Comparison of ENCODE assay signal across 9 cellular contexts in genomic region chrX:30735839-30736238, GRCh38.
DNase-seq lines count a peak whose midpoint lies in the region; ATAC-seq, FAIRE-seq and TF ChIP-seq lines count a peak whose summit lies in the region.
"Had no signal": no experiment of that assay in that cellular context is flagged by ENCODE, and none has a peak within 500 bp of the region (broad histone marks: within the 10 kb centered on the region; RNA-seq: fewer than 3 reads in every experiment).

No MANE protein-coding gene starts in this region.

- BruUV-seq in mammary epithelial cell (replicated peaks; lab: Mats Ljungman, UMichigan) (no TSS peak), HepG2 (replicated peaks; lab: Mats Ljungman, UMichigan) (no TSS peak)

- DNase-seq in NCI-H1694 (lab: John Stamatoyannopoulos, UW) (peak; percentile 40), mammary epithelial cell (peak; percentile 47), HepG2 (ENCODE audit: low spot score) (peak; percentile 53)
- peak; percentile 36 to 44 for DNase-seq in stimulated activated CD8-positive, alpha-beta memory T cell treated with anti-CD3 and anti-CD28 coated beads, Interleukin-15, amount 100 ng/mL, for 48 hours (ENCODE audit: low read depth in 2 of 2)

- H3K4me1 ChIP-seq in mammary epithelial cell (ENCODE audit: insufficient read depth, low read length) = no peaks in the 10 kb centered on the region
- H3K4me1 ChIP-seq in HepG2 (ENCODE audit: insufficient read depth, low read length) = no peaks in the 10 kb centered on the region
- H3K4me1 ChIP-seq: tibial artery had no signal

- 0 out of 2 replicates have a peak, but pooled peaks have one; percentile 42 for TF ChIP-seq RAD21 in HepG2 (CRISPR knock-in tag; IDR thresholded peaks at IDR 0.05)

- no peak overlapping the region for H3K27ac ChIP-seq in 22Rv1
- H3K27ac ChIP-seq in VCaP = no peak overlapping the region
- no peak overlapping the region for H3K27ac ChIP-seq in mammary epithelial cell (ENCODE audit: insufficient read depth, low read depth, low read length)
- no peak overlapping the region for H3K27ac ChIP-seq in HepG2 (ENCODE audit: extremely low read length, insufficient read depth, low read length)
- H3K27ac ChIP-seq: tibial artery had no signal

- WGBS in mammary epithelial cell (ENCODE audit: low coverage, missing lambda C conversion rate) = 2% methylated on average over 6 of the region's 6 CpGs
- 17% methylated on average over 4 of the region's 6 CpGs for WGBS in HepG2 (ENCODE audit: low lambda C conversion rate)

- no peak overlapping the region for H3K4me3 ChIP-seq in GM12875 (ENCODE audit: low read depth, low read length)
- H3K4me3 ChIP-seq in mammary epithelial cell (replicated peaks in 1 of 3; ENCODE audit: insufficient read depth in 1 of 3, low read depth in 2 of 3, low read length in 3 of 3) = no peak overlapping the region
- H3K4me3 ChIP-seq in HepG2 (replicated peaks in 1 of 3; ENCODE audit: insufficient read depth in 1 of 3, low read depth in 2 of 3, low read length in 3 of 3) = no peak overlapping the region
- H3K4me3 ChIP-seq: tibial artery had no signal

- no peaks in the 10 kb centered on the region for H3K9me3 ChIP-seq in mammary epithelial cell (replicated peaks; ENCODE audit: insufficient read depth, low read length)
- no peaks in the 10 kb centered on the region for H3K9me3 ChIP-seq in HepG2 (ENCODE audit: low read length)
- H3K9me3 ChIP-seq: tibial artery had no signal

- POLR2A ChIA-PET in HepG2 (lab: Yijun Ruan, JAX) = interaction anchor here (0.8 kb wide), 1 partner anchor 13 kb away, joined by 3 read pairs; no protein-coding TSS in a partner anchor

- no peak for TF ChIP-seq EP300 in HepG2 (IDR thresholded peaks at IDR 0.05; ENCODE audit: low read depth in 2 of 2, low read length in 2 of 2)
- TF ChIP-seq EP300 in HepG2 (CRISPR knock-in tag; IDR thresholded peaks at IDR 0.05; ENCODE audit: borderline replicate concordance) = no peak

- no peak overlapping the region for H2AFZ ChIP-seq in mammary epithelial cell (ENCODE audit: low read depth, low read length)
- H2AFZ ChIP-seq in HepG2 (ENCODE audit: low read length) = no peak overlapping the region

- in situ Hi-C loops in mammary epithelial cell (cut with MboI; ENCODE audit: low sequenced_read_pairs in 2 of 2) = loop anchor here (5.0 to 25.0 kb wide), 2 partner anchors 86 to 101 kb away; no protein-coding TSS in a partner anchor
- in situ Hi-C loops in HepG2 (cut with HindIII; ENCODE audit: extremely low pct_ligation_motif_present, low pct_unique_long_range_greater_than_20kb) = loop anchor here (10.0 kb wide), 1 partner anchor 89 kb away; no protein-coding TSS in a partner anchor

- intact Hi-C loops in mammary epithelial cell (cut with micrococcal nuclease) (loop anchor here (1.0 to 2.0 kb wide), 2 partner anchors 85 to 235 kb away; no protein-coding TSS in a partner anchor), HepG2 (cut with micrococcal nuclease; ENCODE audit: unreplicated experiment) (loop anchor here (2.0 kb wide), 1 partner anchor 85 kb away; no protein-coding TSS in a partner anchor)

- TF ChIP-seq POLR2A in HepG2 (IDR thresholded peaks at IDR 0.05; ENCODE audit: insufficient read depth in 1 of 2, low read depth in 2 of 2, low read length in 2 of 2) = no peak

- no peaks in the 10 kb centered on the region for H4K20me1 ChIP-seq in mammary epithelial cell (ENCODE audit: insufficient read depth, low read length)
- H4K20me1 ChIP-seq in HepG2 (ENCODE audit: insufficient read depth, low read length) = no peaks in the 10 kb centered on the region

- TF ChIP-seq CTCF in 22Rv1 (IDR thresholded peaks at IDR 0.05) = peak; percentile 76
- TF ChIP-seq CTCF in GM12875 (IDR thresholded peaks at IDR 0.05; ENCODE audit: borderline replicate concordance, insufficient read depth, low read depth, low read length) = peak; percentile 75
- TF ChIP-seq CTCF in VCaP (conservative IDR thresholded peaks at IDR 0.05) = peak; percentile 83
- TF ChIP-seq CTCF in mammary epithelial cell (conservative IDR thresholded peaks at IDR 0.05 in 1 of 2, IDR thresholded peaks at IDR 0.05 in 1 of 2; ENCODE audit: extremely low read depth in 1 of 2, insufficient read depth in 1 of 2, low read depth in 1 of 2, low read length in 2 of 2) = peak; percentile 90 to 92
- peak; percentile 75 for TF ChIP-seq CTCF in HepG2 (CRISPR knock-in tag; IDR thresholded peaks at IDR 0.05)

- H3K36me3 ChIP-seq in mammary epithelial cell (ENCODE audit: insufficient read depth, low read length) = no peaks in the 10 kb centered on the region
- no peaks in the 10 kb centered on the region for H3K36me3 ChIP-seq in HepG2 (replicated peaks in 1 of 2; ENCODE audit: control insufficient read depth in 1 of 2, insufficient read depth in 2 of 2, low read length in 2 of 2)
- H3K36me3 ChIP-seq: tibial artery had no signal

- H3K79me2 ChIP-seq in mammary epithelial cell (ENCODE audit: insufficient read depth, low read length) (no peaks in the 10 kb centered on the region), HepG2 (ENCODE audit: insufficient read depth, low read length) (no peaks in the 10 kb centered on the region)

- H3K4me2 ChIP-seq in mammary epithelial cell (ENCODE audit: insufficient read depth, low read depth, low read length) = peak overlapping the region; percentile 5
- H3K4me2 ChIP-seq in HepG2 (ENCODE audit: low read depth, low read length) = no peak overlapping the region

- H3K27me3 ChIP-seq in mammary epithelial cell (ENCODE audit: insufficient read depth, low read length) (peaks cover 2% of the 10 kb centered on the region), HepG2 (ENCODE audit: control insufficient read depth in 1 of 2, insufficient read depth in 2 of 2, low read length in 2 of 2) (no peaks in the 10 kb centered on the region)
- H3K27me3 ChIP-seq: tibial artery had no signal

- CTCF ChIA-PET in mammary epithelial cell (lab: Charles Lee; ENCODE audit: low non-redundant PET) (interaction anchor here (0.5 to 0.6 kb wide), 2 partner anchors 86 to 1511 kb away, joined by 3 to 4 read pairs; no protein-coding TSS in a partner anchor), HepG2 (lab: Yijun Ruan, JAX; ENCODE audit: low intra/inter-chr PET ratio, low total read pairs) (no interaction called here)

- peak; percentile 43 for FAIRE-seq in HepG2 (lab: Jason Lieb, UNC)

- peak; percentile 79 for ATAC-seq in HG02798 (IDR thresholded peaks at IDR 0.05; ENCODE audit: poor library complexity, unreplicated experiment)
- ATAC-seq in HepG2 = peak; percentile 59

- no peak overlapping the region for H3K9ac ChIP-seq in mammary epithelial cell (ENCODE audit: insufficient read depth, low read length)
- no peak overlapping the region for H3K9ac ChIP-seq in HepG2 (ENCODE audit: insufficient read depth, low read depth, low read length)

- dilution Hi-C loops in mammary epithelial cell (cut with HindIII; ENCODE audit: low sequenced_read_pairs) = no loop called here

TF ChIP-seq in HepG2, 621 proteins besides CTCF, POLR2A, EP300 and RAD21 (continues in another document):
- TF ChIP-seq STAG1 (CRISPR knock-in tag; IDR thresholded peaks at IDR 0.05) = peak; percentile 75
- no peak for TF ChIP-seq ZBTB34 (CRISPR knock-in tag; IDR thresholded peaks at IDR 0.05)
- 0 out of 2 replicates have a peak, but pooled peaks have one; percentile 74 for TF ChIP-seq POLR2AphosphoS2 (IDR thresholded peaks at IDR 0.05; ENCODE audit: low read depth, low read length)
- no peak for TF ChIP-seq JARID2 (CRISPR knock-in tag; IDR thresholded peaks at IDR 0.05; ENCODE audit: insufficient replicate concordance)
- no peak for TF ChIP-seq ZNF101 (CRISPR knock-in tag; IDR thresholded peaks at IDR 0.05; ENCODE audit: borderline replicate concordance, low read depth)
- TF ChIP-seq SMC3 (IDR thresholded peaks at IDR 0.05; ENCODE audit: low read length) = peak; percentile 38
- TF ChIP-seq HNRNPH1 (optimal IDR thresholded peaks at IDR 0.05; ENCODE audit: low read depth, low read length) = no peak
- TF ChIP-seq ZNF234 (CRISPR knock-in tag; conservative IDR thresholded peaks at IDR 0.05) = no peak
- TF ChIP-seq ZBTB39 (CRISPR knock-in tag; IDR thresholded peaks at IDR 0.05) = no peak
- TF ChIP-seq ZNF20 (CRISPR knock-in tag; IDR thresholded peaks at IDR 0.05) = no peak
- 0 out of 2 replicates have a peak, but pooled peaks have one; percentile 13 for TF ChIP-seq FOXA3 (CRISPR knock-in tag; IDR thresholded peaks at IDR 0.05)
- TF ChIP-seq KAT7 (CRISPR knock-in tag; IDR thresholded peaks at IDR 0.05; ENCODE audit: borderline replicate concordance) = no peak
